ENCODE assay signal across 1 cellular context in genomic region chr19:44221291-44221690, GRCh38. TPM values are rescaled to one million over a fixed set of nuclear protein-coding genes. Genes with fewer than 3 reads are reported as not detected.
"Had no signal": no experiment of that assay in that cellular context is flagged by ENCODE, and none has a peak within 500 bp of the region (broad histone marks: within the 10 kb centered on the region; RNA-seq: fewer than 3 reads in every experiment).

No MANE protein-coding gene starts in this region.

RNA-seq across cellular contexts. Expression of gene ZNF233, which starts 38.4 kb away (rescaled TPM):
- total RNA-seq: G401 had no signal
